Comparison of ENCODE assay signal across 7 cellular contexts in the genomic region with DNA sequence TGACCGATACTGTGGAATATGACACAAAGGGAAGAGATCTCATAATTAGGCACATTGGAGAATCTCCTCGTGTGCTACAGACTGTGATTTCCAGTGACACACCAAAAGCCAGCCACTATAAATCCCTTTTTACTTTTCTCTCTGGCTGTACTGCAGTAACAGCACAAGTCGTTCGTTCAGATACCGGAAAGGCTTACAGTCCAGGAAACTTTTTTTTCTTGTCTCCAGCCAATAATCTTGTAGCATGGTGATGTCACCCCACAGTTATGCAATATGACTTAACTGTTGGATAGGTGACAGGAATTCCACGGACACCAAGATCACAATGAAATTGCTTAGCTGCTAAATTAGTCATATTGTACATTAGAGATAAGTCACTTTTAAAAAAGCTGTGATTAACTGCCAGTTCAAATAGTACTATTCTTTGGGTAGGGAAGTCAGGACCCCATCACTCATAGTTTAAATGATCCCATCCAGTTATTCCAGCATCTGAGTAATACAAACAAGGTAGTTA. TPM values are rescaled to one million over a fixed set of nuclear protein-coding genes. Genes with fewer than 3 reads are reported as not detected.
DNase-seq lines count a peak whose midpoint lies in the region; ATAC-seq and TF ChIP-seq lines count a peak whose summit lies in the region.

No MANE protein-coding gene starts in this region.

- H4K91ac ChIP-seq in IMR-90 (ENCODE audit: insufficient read depth, low read depth, low read length), result peak overlapping the region; percentile 88

- no peak for TF ChIP-seq CTCF in IMR-90 (conservative IDR thresholded peaks at IDR 0.05; ENCODE audit: low read depth, low read length)
- no peak for TF ChIP-seq CTCF in brain (conservative IDR thresholded peaks at IDR 0.05)

- peaks cover 9% of the 10 kb centered on the region for H3K4me1 ChIP-seq in IMR-90 (ENCODE audit: control insufficient read depth, insufficient read depth, low read length)

- peak overlapping the region; percentile 50 to 97 (median 84) for H3K27ac Mint-ChIP-seq in brain

- no peaks in the 10 kb centered on the region for H3K36me3 Mint-ChIP-seq in brain

- peaks cover 5 to 14% of the 10 kb centered on the region in 2 experiments; a peak in 3 of 4 replicates for H3K79me1 ChIP-seq in IMR-90 (ENCODE audit: low read depth in 1 of 2, low read length in 2 of 2)

- peak overlapping the region; percentile 76 for H2BK20ac ChIP-seq in IMR-90 (ENCODE audit: low read depth, low read length)

- peaks cover 0 to 2% (median 0%) of the 10 kb centered on the region in 5 experiments for H3K9me3 Mint-ChIP-seq in brain

- H3K36me3 ChIP-seq in IMR-90 (ENCODE audit: control insufficient read depth, insufficient read depth, low read length), result no peaks in the 10 kb centered on the region

- intact Hi-C loops in IMR-90 (cut with micrococcal nuclease), result loop anchor here (1.0 to 2.0 kb wide), 5 partner anchors 37 to 135 kb away; partner anchors contain the start of gene TSC22D2

- in situ Hi-C loops in IMR-90 (cut with MboI; ENCODE audit: low sequenced_read_pairs), result no loop called here

- peak overlapping the region; percentile 52 to 97 for H4K8ac ChIP-seq in IMR-90 (ENCODE audit: low read depth in 2 of 2, low read length in 2 of 2)

- dilution Hi-C loops in IMR-90 (cut with HindIII; ENCODE audit: low sequenced_read_pairs, unreplicated experiment), result no loop called here

- peak overlapping the region; percentile 95 for H3K9ac ChIP-seq in IMR-90 (ENCODE audit: low read depth, low read length)

- H3K23ac ChIP-seq in IMR-90 (ENCODE audit: low read depth, low read length), result peak overlapping the region; percentile 98

- H3K4me3 Mint-ChIP-seq in brain, result peak overlapping the region; percentile 40 to 75 (median 67)

- no peaks in the 10 kb centered on the region for H3K9me3 ChIP-seq in IMR-90 (ENCODE audit: control insufficient read depth, insufficient read depth, low read length)

- peak overlapping the region; percentile 71 for H3K4me2 ChIP-seq in IMR-90 (ENCODE audit: low read depth, low read length)

- peak overlapping the region; percentile 79 for H2BK15ac ChIP-seq in IMR-90 (ENCODE audit: low read depth, low read length)

- H2AK9ac ChIP-seq in IMR-90 (replicated peaks; ENCODE audit: low read depth, low read length, poor library complexity), result no peak overlapping the region

- peak overlapping the region; percentile 95 for H2BK120ac ChIP-seq in IMR-90 (ENCODE audit: low read depth, low read length)

- CTCF ChIA-PET in IMR-90 (lab: Yijun Ruan, JAX), result interaction anchor here (0.7 kb wide), 1 partner anchor 39 kb away, joined by 3 read pairs; no protein-coding TSS in a partner anchor

- H3K27me3 ChIP-seq in IMR-90 (ENCODE audit: control insufficient read depth, insufficient read depth, low read length), result no peaks in the 10 kb centered on the region

- 0 out of 2 replicates have a peak, but pooled peaks cover 4% of the 10 kb centered on the region for H3K9me1 ChIP-seq in IMR-90 (ENCODE audit: insufficient read depth, low read length)

- H2BK5ac ChIP-seq in IMR-90 (ENCODE audit: low read depth, low read length, poor library complexity, severe bottlenecking), result peak overlapping the region; percentile 100

- DNase-seq in IMR-90, result peak; percentile 99
- DNase-seq in islet precursor cell, result peak; percentile 83
- peak; percentile 76 for DNase-seq in superior temporal gyrus (ENCODE audit: extremely low spot score)
- DNase-seq in NCI-H2081 (lab: John Stamatoyannopoulos, UW), result no peak
- no peak for DNase-seq in SHP77 treated with DMSO at 0.1 percent for 48 hours (lab: John Stamatoyannopoulos, UW)

- peak overlapping the region; percentile 98 for H3K4ac ChIP-seq in IMR-90 (ENCODE audit: low read depth, low read length)

- no peaks in the 10 kb centered on the region for H4K20me1 ChIP-seq in IMR-90 (ENCODE audit: insufficient read depth, low read length)

- H4K5ac ChIP-seq in IMR-90 (ENCODE audit: low read depth, low read length), result peak overlapping the region; percentile 97

- ATAC-seq in IMR-90 (ENCODE audit: low read depth), result peak; percentile 50
- no peak for ATAC-seq in HG02588 (IDR thresholded peaks at IDR 0.05; ENCODE audit: unreplicated experiment)

- no TSS peak for BruUV-seq in IMR-90 (replicated peaks; lab: Mats Ljungman, UMichigan)

- H3K18ac ChIP-seq in IMR-90 (ENCODE audit: low read depth, low read length), result peak overlapping the region; percentile 99

- peak overlapping the region; percentile 98 for H3K56ac ChIP-seq in IMR-90 (ENCODE audit: extremely low read depth, insufficient read depth, low read length)

- TF ChIP-seq POLR2A in IMR-90 (IDR thresholded peaks at IDR 0.05; ENCODE audit: low read depth, low read length), result peak; percentile 75; the same call in 1 of the 2 replicates

- TF ChIP-seq RAD21 in IMR-90 (IDR thresholded peaks at IDR 0.05; ENCODE audit: low read length), result no peak

- WGBS in IMR-90 (ENCODE audit: extremely low coverage in 2 of 2, insufficient read length in 1 of 2), 2 experiments, result 0% methylated on average over 1 of the region's 6 CpGs; no CpG with 5 or more reads in 1 of the 2 experiments

- H3K14ac ChIP-seq in IMR-90 (replicated peaks; ENCODE audit: low read depth, low read length), result peak overlapping the region; percentile 98

- H3K4me1 Mint-ChIP-seq in brain, result peaks cover 49% of the 10 kb centered on the region

- no peaks in the 10 kb centered on the region for H3K27me3 Mint-ChIP-seq in brain

- H3K27ac ChIP-seq in IMR-90 (ENCODE audit: insufficient read depth, low read length), result peak overlapping the region; percentile 92

- POLR2A ChIA-PET in IMR-90 (lab: Charles Lee; ENCODE audit: unreplicated experiment), result interaction anchor here (0.7 kb wide), 1 partner anchor 111 kb away, joined by 6 read pairs; no protein-coding TSS in a partner anchor

- H2AFZ ChIP-seq in IMR-90 (replicated peaks; ENCODE audit: low read length, poor library complexity), result peak overlapping the region; percentile 36

- peak overlapping the region; percentile 38 for H3K4me3 ChIP-seq in IMR-90 (ENCODE audit: insufficient read depth, low read depth, low read length)

- peak overlapping the region; percentile 78; the same call in 1 of the 2 replicates for H2AK5ac ChIP-seq in IMR-90 (ENCODE audit: low read depth, low read length)

TF ChIP-seq in IMR-90, 13 proteins besides CTCF, POLR2A, EP300 and RAD21:
- peak; percentile 32; the same call in 1 of the 2 replicates for TF ChIP-seq BHLHE40 (IDR thresholded peaks at IDR 0.05; ENCODE audit: low read depth, low read length)
- no peak for TF ChIP-seq NFE2L2 (IDR thresholded peaks at IDR 0.05; ENCODE audit: low read depth, low read length)
- peak; percentile 49; the same call in 1 of the 2 replicates for TF ChIP-seq FOS (IDR thresholded peaks at IDR 0.05; ENCODE audit: low read depth, low read length)
- TF ChIP-seq RCOR1 (IDR thresholded peaks at IDR 0.05; ENCODE audit: insufficient replicate concordance, low read length), result peak; percentile 49
- TF ChIP-seq ELK1 (IDR thresholded peaks at IDR 0.05; ENCODE audit: borderline replicate concordance, low read depth, low read length), result no peak
- TF ChIP-seq MAFK (IDR thresholded peaks at IDR 0.05; ENCODE audit: low read depth, low read length), result peak; percentile 43; the same call in 1 of the 2 replicates
- TF ChIP-seq USF2 (IDR thresholded peaks at IDR 0.05; ENCODE audit: low read depth, low read length), result no peak
- TF ChIP-seq MXI1 (IDR thresholded peaks at IDR 0.05; ENCODE audit: borderline replicate concordance, low read depth, low read length), result no peak
- no peak for TF ChIP-seq RFX5 (IDR thresholded peaks at IDR 0.05; ENCODE audit: low read depth, low read length)
- TF ChIP-seq CEBPB (IDR thresholded peaks at IDR 0.05; ENCODE audit: low read depth, low read length), result peak; percentile 96

RNA-seq across cellular contexts. Expression of gene TSC22D2, which starts 36.3 kb away (rescaled TPM):
- 12.2 and 15.8 TPM in 2 replicates for total RNA-seq in IMR-90 (2012; rRNA removed)
- polyA plus RNA-seq in IMR-90 (2012; rRNA removed) (16.7 and 20.5 TPM in 2 replicates), brain (ENCODE audit: insufficient read depth, low read depth, low replicate concordance) (4.4 TPM)
- polyA plus RNA-seq in IMR-90 (2012; cell fraction: cytosol; rRNA removed), result 6.3 and 8.5 TPM in 2 replicates
- 8.2 and 33.9 TPM in 2 replicates for polyA plus RNA-seq in IMR-90 (2012; cell fraction: nucleus; rRNA removed; ENCODE audit: low replicate concordance)

Comparison
In these comparisons a context has a peak if more than half of its experiments do, and no peak if none do; other contexts are left out.
1. DNase-seq: peak in IMR-90 (single experiment), islet precursor cell (single experiment) and superior temporal gyrus (single experiment); none in NCI-H2081 (0 of 2) and SHP77 treated with DMSO at 0.1 percent for 48 hours (single experiment).